Comparison of ENCODE assay signal across 9 cellular contexts in genomic region chr2:145744541-145745386, GRCh38.
DNase-seq lines count a peak whose midpoint lies in the region; ATAC-seq, FAIRE-seq and TF ChIP-seq lines count a peak whose summit lies in the region.
"Had no signal": no experiment of that assay in that cellular context is flagged by ENCODE, and none has a peak within 500 bp of the region (broad histone marks: within the 10 kb centered on the region; RNA-seq: fewer than 3 reads in every experiment).

No MANE protein-coding gene starts in this region.

- no peaks in the 10 kb centered on the region for H3K9me3 ChIP-seq in HepG2 (ENCODE audit: low read length)

- POLR2A ChIA-PET in naive thymus-derived CD8-positive, alpha-beta T cell (lab: Charles Lee) = interaction anchor here (0.6 kb wide), 1 partner anchor 30 kb away, joined by 3 read pairs; no protein-coding TSS in a partner anchor
- POLR2A ChIA-PET in HepG2 (lab: Yijun Ruan, JAX) = no interaction called here

- no peak overlapping the region for H3K9ac ChIP-seq in HepG2 (ENCODE audit: insufficient read depth, low read depth, low read length)

- H2AFZ ChIP-seq in HepG2 (ENCODE audit: low read length) = no peak overlapping the region

- no peak overlapping the region for H3K27ac Mint-ChIP-seq in naive thymus-derived CD8-positive, alpha-beta T cell

- ATAC-seq in GM18505 (IDR thresholded peaks at IDR 0.05; ENCODE audit: unreplicated experiment) (peak; percentile 78), HepG2 (no peak)
- no peak for ATAC-seq in naive thymus-derived CD8-positive, alpha-beta T cell

- TF ChIP-seq EP300 in HepG2 (IDR thresholded peaks at IDR 0.05; ENCODE audit: low read depth in 2 of 2, low read length in 2 of 2) (no peak), HepG2 (CRISPR knock-in tag; IDR thresholded peaks at IDR 0.05; ENCODE audit: borderline replicate concordance) (no peak)

- H3K36me3 ChIP-seq in HepG2 (replicated peaks in 1 of 2; ENCODE audit: control insufficient read depth in 1 of 2, insufficient read depth in 2 of 2, low read length in 2 of 2) = no peaks in the 10 kb centered on the region

- no peak overlapping the region for H3K4me2 ChIP-seq in HepG2 (ENCODE audit: low read depth, low read length)

- H3K4me3 ChIP-seq in lower leg skin (ENCODE audit: low read depth, poor library complexity, severe bottlenecking) (no peak overlapping the region), HepG2 (replicated peaks in 1 of 3; ENCODE audit: insufficient read depth in 1 of 3, low read depth in 2 of 3, low read length in 3 of 3) (no peak overlapping the region)

- H3K27me3 ChIP-seq in HepG2 (ENCODE audit: control insufficient read depth in 1 of 2, insufficient read depth in 2 of 2, low read length in 2 of 2) = no peaks in the 10 kb centered on the region

- TF ChIP-seq POLR2A in GM18505 (IDR thresholded peaks at IDR 0.05; ENCODE audit: borderline replicate concordance, extremely low read depth, insufficient read depth, insufficient read length) (no peak), H54 (IDR thresholded peaks at IDR 0.05; ENCODE audit: low read depth, low read length) (no peak), lower leg skin (IDR thresholded peaks at IDR 0.05) (no peak), HepG2 (IDR thresholded peaks at IDR 0.05; ENCODE audit: insufficient read depth in 1 of 2, low read depth in 2 of 2, low read length in 2 of 2) (no peak)

- H3K79me2 ChIP-seq in HepG2 (ENCODE audit: insufficient read depth, low read length) = no peaks in the 10 kb centered on the region

- in situ Hi-C loops in HepG2 (cut with HindIII; ENCODE audit: extremely low pct_ligation_motif_present, low pct_unique_long_range_greater_than_20kb) = loop anchor here (5.0 kb wide), 1 partner anchor 173 kb away; no protein-coding TSS in a partner anchor

- CTCF ChIA-PET in HepG2 (lab: Yijun Ruan, JAX; ENCODE audit: low intra/inter-chr PET ratio, low total read pairs) = no interaction called here

- WGBS in lower leg skin, 2 donors = 74% methylated on average over 4 of the region's 4 CpGs
- WGBS in HepG2 (ENCODE audit: low lambda C conversion rate) = 60% methylated on average over 4 of the region's 4 CpGs

- no TSS peak for BruUV-seq in HepG2 (replicated peaks; lab: Mats Ljungman, UMichigan)

- DNase-seq in H54 (ENCODE audit: insufficient read length, low spot score) (peak; percentile 16), MV-4-11 (lab: John Stamatoyannopoulos, UW) (peak; percentile 59), glomerular visceral epithelial cell (ENCODE audit: extremely low spot score) (peak; percentile 68), lower leg skin (ENCODE audit: low spot score in 2 of 2) (no peak), HepG2 (ENCODE audit: low spot score) (no peak), DMS 273 (lab: John Stamatoyannopoulos, UW; ENCODE audit: unreplicated experiment) (no peak)
- no peak for DNase-seq in naive thymus-derived CD8-positive, alpha-beta T cell
- DNase-seq: NK-92 treated with Interleukin-12 subunit alpha and Interleukin-12 subunit beta, amount 100 ng/mL, for 24 hours had no signal

- H3K4me1 ChIP-seq in HepG2 (ENCODE audit: insufficient read depth, low read length) = no peaks in the 10 kb centered on the region

- peak; percentile 98 for FAIRE-seq in H54 (lab: Jason Lieb, UNC)
- FAIRE-seq in HepG2 (lab: Jason Lieb, UNC) = no peak

- no peaks in the 10 kb centered on the region for H3K27me3 Mint-ChIP-seq in naive thymus-derived CD8-positive, alpha-beta T cell

- TF ChIP-seq CTCF in lower leg skin (IDR thresholded peaks at IDR 0.05) (no peak), HepG2 (CRISPR knock-in tag; IDR thresholded peaks at IDR 0.05) (no peak)

- H3K4me1 Mint-ChIP-seq in naive thymus-derived CD8-positive, alpha-beta T cell = peaks cover 0 to 28% (median 0%) of the 10 kb centered on the region in 4 donors

- H3K4me3 Mint-ChIP-seq in naive thymus-derived CD8-positive, alpha-beta T cell = no peak overlapping the region

- no peak overlapping the region for H3K27ac ChIP-seq in HepG2 (ENCODE audit: extremely low read length, insufficient read depth, low read length)

- intact Hi-C loops in lower leg skin (cut with DNase I; ENCODE audit: low total_unique reads) (no loop called here), HepG2 (cut with micrococcal nuclease; ENCODE audit: unreplicated experiment) (no loop called here)

- H4K20me1 ChIP-seq in HepG2 (ENCODE audit: insufficient read depth, low read length) = no peaks in the 10 kb centered on the region

- peaks cover 0 to 4% (median 0%) of the 10 kb centered on the region in 9 donors for H3K9me3 Mint-ChIP-seq in naive thymus-derived CD8-positive, alpha-beta T cell

- TF ChIP-seq RAD21 in HepG2 (CRISPR knock-in tag; IDR thresholded peaks at IDR 0.05) = no peak

- no peaks in the 10 kb centered on the region for H3K36me3 Mint-ChIP-seq in naive thymus-derived CD8-positive, alpha-beta T cell

TF ChIP-seq in HepG2, 621 proteins besides CTCF, POLR2A, EP300 and RAD21:
- TF ChIP-seq U2AF2 (IDR thresholded peaks at IDR 0.05; ENCODE audit: low read depth, low read length) (no peak), PREB (CRISPR knock-in tag; IDR thresholded peaks at IDR 0.05) (no peak), ZFP62 (CRISPR knock-in tag; IDR thresholded peaks at IDR 0.05) (no peak), FOXM1 (CRISPR knock-in tag; IDR thresholded peaks at IDR 0.05) (no peak), ZNF546 (CRISPR knock-in tag; conservative IDR thresholded peaks at IDR 0.05) (no peak)
TF ChIP-seq in HepG2: peak in this region for 0.

Comparison
In these comparisons a context has a peak if more than half of its experiments do, and no peak if none do; other contexts are left out.
1. DNase-seq: peak in H54 (single experiment), MV-4-11 (single experiment) and glomerular visceral epithelial cell (single experiment); none in lower leg skin (0 of 2), naive thymus-derived CD8-positive, alpha-beta T cell (0 of 10), HepG2 (single experiment) and DMS 273 (single experiment).